27 cellular contexts compared by ENCODE assay signal in the genomic region with DNA sequence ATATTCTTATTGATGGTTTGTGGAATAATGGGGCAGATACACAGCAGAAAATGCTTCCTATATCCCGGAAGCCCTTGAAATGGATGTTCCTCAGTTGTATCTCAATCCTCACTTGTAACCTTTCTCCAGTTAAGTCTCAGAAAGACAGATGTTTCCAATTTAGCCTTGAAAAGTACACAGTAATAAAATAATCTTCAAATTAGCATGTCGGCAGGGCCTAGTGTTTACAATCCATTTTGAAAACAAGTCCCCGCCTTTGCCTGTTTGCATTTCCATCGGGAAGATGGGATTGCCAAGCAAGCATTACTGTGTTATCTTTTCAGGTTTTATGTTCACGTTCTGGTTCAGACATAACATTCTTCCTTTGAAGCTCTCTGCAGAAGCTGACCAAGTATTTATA.
"Had no signal": no experiment of that assay in that cellular context is flagged by ENCODE, and none has a peak within 500 bp of the region (broad histone marks: within the 10 kb centered on the region; RNA-seq: fewer than 3 reads in every experiment).

No MANE protein-coding gene starts in this region.

- ATAC-seq: effector memory CD8-positive, alpha-beta T cell; left cardiac atrium; pancreas; stimulated activated naive B cell treated with anti-CD40 and anti-IgM and Interleukin-4, amounts not matched to agents 10 μg/mL and 1 μg/mL and 100 μg/mL, for 72 hours had no signal

- H3K27me3 ChIP-seq: brain microvascular endothelial cell, pancreas, sigmoid colon, thyroid gland, upper lobe of left lung had no signal

- H3K9me3 ChIP-seq: pancreas, prostate gland, sigmoid colon, stomach, thyroid gland, upper lobe of left lung had no signal

- DNase-seq: activated CD4-positive, alpha-beta memory T cell treated with anti-CD3 and anti-CD28 coated beads for 36 hours; activated CD4-positive, alpha-beta T cell treated with anti-CD3 and anti-CD28 coated beads, Interleukin-2, amount 10 ng/mL, durations not matched to agents 24 days and 14 days; activated CD4-positive, CD25-positive, alpha-beta regulatory T cell treated with anti-CD3 and anti-CD28 coated beads, Interleukin-2, amount 50 U/mL, for 72 hours; activated CD8-positive, alpha-beta memory T cell treated with anti-CD3 and anti-CD28 coated beads, Interleukin-2, amount 50 U/mL, for 4 hours; activated effector memory CD4-positive, alpha-beta T cell treated with anti-CD3 and anti-CD28 coated beads, Interleukin-2, amount 50 U/mL, for 16 hours; activated naive CD4-positive, alpha-beta T cell treated with anti-CD3 and anti-CD28 coated beads, Interleukin-2, amount 10 ng/mL, durations not matched to agents 7 days and 5 days; activated naive CD8-positive, alpha-beta T cell treated with anti-CD3 and anti-CD28 coated beads, Interleukin-2, amount 10 ng/mL, durations not matched to agents 7 days and 5 days; activated T-cell treated with anti-CD3 and anti-CD28 coated beads, Interleukin-2, amount 50 U/mL, for 1 hour; amniotic stem cell; brain microvascular endothelial cell; cortex of kidney; effector memory CD8-positive, alpha-beta T cell; islet precursor cell; left cardiac atrium; mammary epithelial cell; naive B cell; pancreas; retina; sigmoid colon; stimulated activated CD4-positive, alpha-beta T cell treated with anti-CD3 and anti-CD28 coated beads, Interleukin-1b, Interleukin-23, amount 100 ng/mL, for 48 hours; stimulated activated naive B cell treated with anti-CD40 and anti-IgM and Interleukin-4, amounts not matched to agents 10 μg/mL and 1 μg/mL and 100 μg/mL, for 72 hours; stomach; T-helper 9 cell; thyroid gland; upper lobe of left lung had no signal

- H3K4me2 ChIP-seq: smooth muscle cell had no signal

- H3K4me3 ChIP-seq: pancreas, prostate gland, sigmoid colon, smooth muscle cell, stomach, thyroid gland, upper lobe of left lung had no signal

- H3K4me1 ChIP-seq: pancreas, prostate gland, sigmoid colon, stomach, upper lobe of left lung had no signal

- H3K36me3 ChIP-seq: brain microvascular endothelial cell, pancreas, prostate gland, sigmoid colon, stomach, thyroid gland, upper lobe of left lung had no signal

- H3K27ac ChIP-seq: brain microvascular endothelial cell, pancreas, prostate gland, sigmoid colon, stomach, thyroid gland, upper lobe of left lung had no signal
